Comparison of ENCODE assay signal across 20 cellular contexts in the genomic region with DNA sequence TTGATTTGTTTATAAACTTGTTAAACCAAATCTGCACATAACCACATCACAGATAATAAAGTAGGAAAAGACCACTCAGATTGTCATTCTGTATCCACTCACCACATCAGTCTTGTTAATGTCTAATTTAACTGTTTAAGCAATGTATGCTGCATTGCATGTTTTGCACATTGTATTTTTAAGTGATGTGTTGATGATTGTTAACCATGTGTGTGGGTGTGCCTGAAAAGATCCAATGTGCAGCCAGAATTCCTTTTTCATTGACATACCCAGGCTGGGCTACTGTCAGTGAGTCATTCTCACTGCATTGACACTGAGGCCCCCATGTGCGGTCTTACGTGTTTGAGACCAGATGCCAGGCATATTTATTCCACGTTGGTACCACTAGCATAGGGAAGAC.
DNase-seq lines count a peak whose midpoint lies in the region; ATAC-seq and TF ChIP-seq lines count a peak whose summit lies in the region.
"Had no signal": no experiment of that assay in that cellular context is flagged by ENCODE, and none has a peak within 500 bp of the region (broad histone marks: within the 10 kb centered on the region; RNA-seq: fewer than 3 reads in every experiment).

No MANE protein-coding gene starts in this region.

- TF ChIP-seq CTCF in fibroblast of lung (conservative IDR thresholded peaks at IDR 0.05 in 1 of 2, IDR thresholded peaks at IDR 0.05 in 1 of 2; ENCODE audit: low read depth in 1 of 2, low read length in 2 of 2) = no peak
- TF ChIP-seq CTCF in smooth muscle cell (IDR thresholded peaks at IDR 0.05; ENCODE audit: borderline replicate concordance, insufficient read depth, poor library complexity, severe bottlenecking) = no peak

- no peak overlapping the region for H3K4me3 Mint-ChIP-seq in naive thymus-derived CD8-positive, alpha-beta T cell
- H3K4me3 Mint-ChIP-seq: activated naive CD8-positive, alpha-beta T cell treated with anti-CD3 and anti-CD28 coated beads, Interleukin-2, amount 10 ng/mL, durations not matched to agents 7 days and 5 days; activated T-helper 17 cell treated with anti-CD3 and anti-CD28 coated beads, Interleukin-2, amount 50 U/mL, for 72 hours; nephron progenitor cell had no signal

- no peak for ATAC-seq in naive thymus-derived CD8-positive, alpha-beta T cell
- ATAC-seq: activated T-helper 17 cell treated with anti-CD3 and anti-CD28 coated beads, Interleukin-2, amount 50 U/mL, for 72 hours; K562; PC-3 had no signal

- no peak overlapping the region for H3K9ac ChIP-seq in fibroblast of lung (ENCODE audit: insufficient read depth, low read length)
- no peak overlapping the region for H3K9ac ChIP-seq in smooth muscle cell (ENCODE audit: low read depth)

- DNase-seq in EL = peak; percentile 69
- peak; percentile 74 for DNase-seq in M059J (ENCODE audit: low read depth)
- peak; percentile 81 to 82 for DNase-seq in fibroblast of lung (ENCODE audit: low read depth in 2 of 2)
- DNase-seq in smooth muscle cell (lab: John Stamatoyannopoulos, UW; ENCODE audit: unreplicated experiment) = no peak
- no peak for DNase-seq in NCI-H128 (lab: John Stamatoyannopoulos, UW; ENCODE audit: unreplicated experiment)
- DNase-seq in T1000 (lab: John Stamatoyannopoulos, UW) = no peak
- DNase-seq in naive thymus-derived CD8-positive, alpha-beta T cell = no peak
- DNase-seq: activated CD4-positive, alpha-beta T cell treated with anti-CD3 and anti-CD28 coated beads for 48 hours; activated naive CD8-positive, alpha-beta T cell treated with anti-CD3 and anti-CD28 coated beads, Interleukin-2, amount 10 ng/mL, durations not matched to agents 7 days and 5 days; midbrain; NCI-H1930; NCI-H345; nephron progenitor cell; PC-3; SHP77 treated with DMSO at 0.1 percent for 48 hours; sigmoid colon had no signal

- no peaks in the 10 kb centered on the region for H3F3A ChIP-seq in smooth muscle cell (ENCODE audit: low read depth)

- no peak overlapping the region for H2AFZ ChIP-seq in fibroblast of lung (ENCODE audit: low read length)
- H2AFZ ChIP-seq in smooth muscle cell (ENCODE audit: low read depth) = no peak overlapping the region

- H3K79me2 ChIP-seq in fibroblast of lung (ENCODE audit: control insufficient read depth, insufficient read depth, low read length) (no peaks in the 10 kb centered on the region), smooth muscle cell (ENCODE audit: low read depth) (no peaks in the 10 kb centered on the region)

- 9% methylated on average over 3 of the region's 3 CpGs for WGBS in smooth muscle cell (ENCODE audit: low lambda C conversion rate)

- no peak overlapping the region for H3K27ac Mint-ChIP-seq in naive thymus-derived CD8-positive, alpha-beta T cell
- H3K27ac Mint-ChIP-seq: activated naive CD8-positive, alpha-beta T cell treated with anti-CD3 and anti-CD28 coated beads, Interleukin-2, amount 10 ng/mL, durations not matched to agents 7 days and 5 days; activated T-helper 17 cell treated with anti-CD3 and anti-CD28 coated beads, Interleukin-2, amount 50 U/mL, for 72 hours; nephron progenitor cell had no signal

- H3K27me3 Mint-ChIP-seq in naive thymus-derived CD8-positive, alpha-beta T cell = peaks cover 0 to 2% (median 0%) of the 10 kb centered on the region in 5 donors
- H3K27me3 Mint-ChIP-seq: activated naive CD8-positive, alpha-beta T cell treated with anti-CD3 and anti-CD28 coated beads, Interleukin-2, amount 10 ng/mL, durations not matched to agents 7 days and 5 days; activated T-helper 17 cell treated with anti-CD3 and anti-CD28 coated beads, Interleukin-2, amount 50 U/mL, for 72 hours had no signal

- H3K4me1 ChIP-seq in fibroblast of lung (ENCODE audit: control insufficient read depth, extremely low read depth, insufficient read depth, low read length) (no peaks in the 10 kb centered on the region), smooth muscle cell (ENCODE audit: low read depth) (peaks cover 20% of the 10 kb centered on the region)
- H3K4me1 ChIP-seq: breast epithelium, sigmoid colon, suprapubic skin had no signal

- H3K36me3 ChIP-seq in fibroblast of lung (ENCODE audit: control insufficient read depth, insufficient read depth, low read length) = no peaks in the 10 kb centered on the region
- no peaks in the 10 kb centered on the region for H3K36me3 ChIP-seq in smooth muscle cell (ENCODE audit: low read depth)
- H3K36me3 ChIP-seq: breast epithelium, sigmoid colon, suprapubic skin had no signal

- no peaks in the 10 kb centered on the region for H3K36me3 Mint-ChIP-seq in naive thymus-derived CD8-positive, alpha-beta T cell
- H3K36me3 Mint-ChIP-seq: activated naive CD8-positive, alpha-beta T cell treated with anti-CD3 and anti-CD28 coated beads, Interleukin-2, amount 10 ng/mL, durations not matched to agents 7 days and 5 days had no signal

- H3K27ac ChIP-seq in fibroblast of lung (ENCODE audit: insufficient read depth, low read length) (no peak overlapping the region), smooth muscle cell (ENCODE audit: low read depth) (peak overlapping the region; percentile 21)
- H3K27ac ChIP-seq: breast epithelium, sigmoid colon, suprapubic skin had no signal

- H3K4me1 Mint-ChIP-seq in naive thymus-derived CD8-positive, alpha-beta T cell = peaks cover 0 to 6% (median 3%) of the 10 kb centered on the region in 4 donors
- H3K4me1 Mint-ChIP-seq: activated T-helper 17 cell treated with anti-CD3 and anti-CD28 coated beads, Interleukin-2, amount 50 U/mL, for 72 hours had no signal

- H3K4me2 ChIP-seq in fibroblast of lung (ENCODE audit: extremely low read depth, insufficient read depth, low read length) = no peak overlapping the region
- H3K4me2 ChIP-seq in smooth muscle cell = peak overlapping the region; percentile 37

- H3K27me3 ChIP-seq in fibroblast of lung (ENCODE audit: control insufficient read depth, insufficient read depth, low read length) (no peaks in the 10 kb centered on the region), smooth muscle cell (ENCODE audit: low read depth) (no peaks in the 10 kb centered on the region)
- H3K27me3 ChIP-seq: breast epithelium, sigmoid colon, suprapubic skin had no signal

- H3K9me3 ChIP-seq in fibroblast of lung (ENCODE audit: control insufficient read depth, insufficient read depth, low read depth, low read length) (no peaks in the 10 kb centered on the region), smooth muscle cell (replicated peaks; ENCODE audit: low read depth) (no peaks in the 10 kb centered on the region)
- H3K9me3 ChIP-seq: breast epithelium, sigmoid colon, suprapubic skin had no signal

- H4K20me1 ChIP-seq in fibroblast of lung (ENCODE audit: control insufficient read depth, extremely low read depth, insufficient read depth, low read length) (no peaks in the 10 kb centered on the region), smooth muscle cell (ENCODE audit: low read depth) (no peaks in the 10 kb centered on the region)

- H3K9me3 Mint-ChIP-seq in naive thymus-derived CD8-positive, alpha-beta T cell = no peaks in the 10 kb centered on the region
- H3K9me3 Mint-ChIP-seq: activated naive CD8-positive, alpha-beta T cell treated with anti-CD3 and anti-CD28 coated beads, Interleukin-2, amount 10 ng/mL, durations not matched to agents 7 days and 5 days; activated T-helper 17 cell treated with anti-CD3 and anti-CD28 coated beads, Interleukin-2, amount 50 U/mL, for 72 hours; nephron progenitor cell had no signal

- POLR2A ChIA-PET in naive thymus-derived CD8-positive, alpha-beta T cell (lab: Charles Lee) = no interaction called here

- H3K4me3 ChIP-seq in fibroblast of lung (replicated peaks in 1 of 4; ENCODE audit: control extremely low read depth in 1 of 4, insufficient read depth in 1 of 4, low read depth in 3 of 4, low read length in 4 of 4) = no peak overlapping the region
- H3K4me3 ChIP-seq in smooth muscle cell = no peak overlapping the region
- H3K4me3 ChIP-seq: breast epithelium, K562, sigmoid colon, suprapubic skin had no signal

Comparison
In these comparisons a context has a peak if more than half of its experiments do, and no peak if none do; other contexts are left out.
1. DNase-seq: peak in EL (single experiment), M059J (single experiment) and fibroblast of lung (2 of 2); none in smooth muscle cell (single experiment), NCI-H128 (single experiment), T1000 (single experiment) and naive thymus-derived CD8-positive, alpha-beta T cell (0 of 10).